Comparison of ENCODE assay signal across 2 cellular contexts in the genomic region with DNA sequence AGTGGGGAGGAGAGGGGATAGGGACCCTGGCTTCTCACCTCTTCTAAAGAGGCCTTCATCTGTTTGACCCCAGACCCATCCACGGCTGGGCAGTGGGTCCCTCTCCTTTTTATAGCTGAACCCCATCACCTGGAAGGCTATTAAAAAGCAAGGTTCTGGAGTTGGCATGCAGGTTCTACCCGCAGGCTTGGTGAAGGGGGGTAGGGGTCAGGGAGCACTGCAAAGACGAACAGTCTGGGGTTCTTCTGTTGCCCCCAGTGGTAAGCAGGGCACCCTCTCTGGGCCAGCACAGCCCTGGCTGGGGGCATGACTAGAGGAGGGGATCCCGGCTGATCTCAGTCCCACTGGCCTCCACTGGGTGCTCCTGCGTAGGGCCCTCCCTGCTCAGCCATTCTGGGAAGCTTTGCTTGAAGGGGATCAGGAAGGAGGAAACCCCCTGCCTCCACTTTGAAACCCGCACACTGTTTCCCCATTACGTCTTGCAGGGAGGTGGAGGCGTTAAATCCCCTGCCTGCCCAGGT.
TF ChIP-seq lines count a peak whose summit lies in the region.

No MANE protein-coding gene starts in this region.

TF ChIP-seq in SK-N-SH, 30 proteins besides CTCF, POLR2A, EP300 and RAD21 (continued from another document):
- TF ChIP-seq, protein P1, sequence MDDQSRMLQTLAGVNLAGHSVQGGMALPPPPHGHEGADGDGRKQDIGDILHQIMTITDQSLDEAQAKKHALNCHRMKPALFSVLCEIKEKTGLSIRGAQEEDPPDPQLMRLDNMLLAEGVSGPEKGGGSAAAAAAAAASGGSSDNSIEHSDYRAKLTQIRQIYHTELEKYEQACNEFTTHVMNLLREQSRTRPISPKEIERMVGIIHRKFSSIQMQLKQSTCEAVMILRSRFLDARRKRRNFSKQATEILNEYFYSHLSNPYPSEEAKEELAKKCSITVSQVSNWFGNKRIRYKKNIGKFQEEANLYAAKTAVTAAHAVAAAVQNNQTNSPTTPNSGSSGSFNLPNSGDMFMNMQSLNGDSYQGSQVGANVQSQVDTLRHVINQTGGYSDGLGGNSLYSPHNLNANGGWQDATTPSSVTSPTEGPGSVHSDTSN (IDR thresholded peaks at IDR 0.05): no peak
- no peak for TF ChIP-seq RCOR1 (IDR thresholded peaks at IDR 0.05; ENCODE audit: low read length)
- no peak for TF ChIP-seq FOXM1 (IDR thresholded peaks at IDR 0.05; ENCODE audit: low read depth)
- no peak for TF ChIP-seq NRF1 (IDR thresholded peaks at IDR 0.05; ENCODE audit: low read depth, low read length)
TF ChIP-seq in SK-N-SH: peak in this region for 0.

TF ChIP-seq in SK-N-SH treated with all-trans-retinoic acid at 6 μM for 48 hours, 23 proteins besides CTCF, POLR2A, EP300 and RAD21 (continued from another document):
- TF ChIP-seq, protein P2, sequence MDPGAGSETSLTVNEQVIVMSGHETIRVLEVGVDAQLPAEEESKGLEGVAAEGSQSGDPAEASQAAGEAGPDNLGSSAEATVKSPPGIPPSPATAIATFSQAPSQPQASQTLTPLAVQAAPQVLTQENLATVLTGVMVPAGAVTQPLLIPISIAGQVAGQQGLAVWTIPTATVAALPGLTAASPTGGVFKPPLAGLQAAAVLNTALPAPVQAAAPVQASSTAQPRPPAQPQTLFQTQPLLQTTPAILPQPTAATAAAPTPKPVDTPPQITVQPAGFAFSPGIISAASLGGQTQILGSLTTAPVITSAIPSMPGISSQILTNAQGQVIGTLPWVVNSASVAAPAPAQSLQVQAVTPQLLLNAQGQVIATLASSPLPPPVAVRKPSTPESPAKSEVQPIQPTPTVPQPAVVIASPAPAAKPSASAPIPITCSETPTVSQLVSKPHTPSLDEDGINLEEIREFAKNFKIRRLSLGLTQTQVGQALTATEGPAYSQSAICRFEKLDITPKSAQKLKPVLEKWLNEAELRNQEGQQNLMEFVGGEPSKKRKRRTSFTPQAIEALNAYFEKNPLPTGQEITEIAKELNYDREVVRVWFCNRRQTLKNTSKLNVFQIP (CRISPR knock-in tag; IDR thresholded peaks at IDR 0.05; ENCODE audit: borderline replicate concordance, low read depth): no peak
- TF ChIP-seq CSDC2 (CRISPR knock-in tag; IDR thresholded peaks at IDR 0.05) (no peak), ZNF565 (CRISPR knock-in tag; conservative IDR thresholded peaks at IDR 0.05; ENCODE audit: low read depth) (no peak), ARNTL (CRISPR knock-in tag; IDR thresholded peaks at IDR 0.05; ENCODE audit: borderline replicate concordance, low read depth) (no peak), ZFP30 (CRISPR knock-in tag; IDR thresholded peaks at IDR 0.05) (no peak), ISL1 (CRISPR knock-in tag; IDR thresholded peaks at IDR 0.05) (no peak)
- TF ChIP-seq, protein P3, sequence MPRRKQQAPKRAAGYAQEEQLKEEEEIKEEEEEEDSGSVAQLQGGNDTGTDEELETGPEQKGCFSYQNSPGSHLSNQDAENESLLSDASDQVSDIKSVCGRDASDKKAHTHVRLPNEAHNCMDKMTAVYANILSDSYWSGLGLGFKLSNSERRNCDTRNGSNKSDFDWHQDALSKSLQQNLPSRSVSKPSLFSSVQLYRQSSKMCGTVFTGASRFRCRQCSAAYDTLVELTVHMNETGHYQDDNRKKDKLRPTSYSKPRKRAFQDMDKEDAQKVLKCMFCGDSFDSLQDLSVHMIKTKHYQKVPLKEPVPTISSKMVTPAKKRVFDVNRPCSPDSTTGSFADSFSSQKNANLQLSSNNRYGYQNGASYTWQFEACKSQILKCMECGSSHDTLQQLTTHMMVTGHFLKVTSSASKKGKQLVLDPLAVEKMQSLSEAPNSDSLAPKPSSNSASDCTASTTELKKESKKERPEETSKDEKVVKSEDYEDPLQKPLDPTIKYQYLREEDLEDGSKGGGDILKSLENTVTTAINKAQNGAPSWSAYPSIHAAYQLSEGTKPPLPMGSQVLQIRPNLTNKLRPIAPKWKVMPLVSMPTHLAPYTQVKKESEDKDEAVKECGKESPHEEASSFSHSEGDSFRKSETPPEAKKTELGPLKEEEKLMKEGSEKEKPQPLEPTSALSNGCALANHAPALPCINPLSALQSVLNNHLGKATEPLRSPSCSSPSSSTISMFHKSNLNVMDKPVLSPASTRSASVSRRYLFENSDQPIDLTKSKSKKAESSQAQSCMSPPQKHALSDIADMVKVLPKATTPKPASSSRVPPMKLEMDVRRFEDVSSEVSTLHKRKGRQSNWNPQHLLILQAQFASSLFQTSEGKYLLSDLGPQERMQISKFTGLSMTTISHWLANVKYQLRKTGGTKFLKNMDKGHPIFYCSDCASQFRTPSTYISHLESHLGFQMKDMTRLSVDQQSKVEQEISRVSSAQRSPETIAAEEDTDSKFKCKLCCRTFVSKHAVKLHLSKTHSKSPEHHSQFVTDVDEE (CRISPR knock-in tag; IDR thresholded peaks at IDR 0.05): no peak
